ENCODE assay signal across 18 cellular contexts in the genomic region with DNA sequence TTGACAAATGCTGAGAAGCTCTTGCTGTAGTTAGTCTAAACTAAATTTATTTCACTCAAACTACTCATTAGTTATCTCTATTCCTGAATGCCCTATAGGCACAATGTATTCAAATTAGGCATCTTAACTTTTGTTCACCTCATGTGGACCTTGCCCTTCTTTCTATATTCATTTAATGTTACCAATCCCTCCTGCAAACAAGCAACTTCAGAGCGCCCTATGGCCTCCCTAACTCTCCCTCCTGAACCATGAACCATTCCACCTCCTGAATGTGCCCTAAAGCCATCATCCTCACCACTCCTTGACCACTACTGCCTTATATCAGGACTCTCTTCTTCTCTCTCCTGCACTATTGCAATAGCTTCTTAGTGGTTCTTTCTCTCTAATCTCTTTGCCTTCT.
"Had no signal": no experiment of that assay in that cellular context is flagged by ENCODE, and none has a peak within 500 bp of the region (broad histone marks: within the 10 kb centered on the region; RNA-seq: fewer than 3 reads in every experiment).

No MANE protein-coding gene starts in this region.

- H3K27ac ChIP-seq: SJSA1, SK-N-MC had no signal

- H3K4me3 ChIP-seq: MG63, SJSA1, SK-N-MC had no signal

- H3K27me3 ChIP-seq: MG63, SJSA1 had no signal

- H3K36me3 ChIP-seq: MG63, SJSA1 had no signal

- H3K9me3 ChIP-seq: MG63, SJSA1 had no signal

- DNase-seq: IMR-90, Karpas-422, KG1, MG63, NCI-H1092, NCI-H1436, NCI-H187, NCI-H2029 treated with DMSO at 0.1 percent for 48 hours, NCI-H2227 treated with DMSO at 0.1 percent for 48 hours, NCI-H524, NCI-H69, NCI-H774, Right ventricle myocardium superior, RPMI8226, SIG-M5 had no signal

- ATAC-seq: HepG2 had no signal
